1 cellular context compared by ENCODE assay signal in the genomic region with DNA sequence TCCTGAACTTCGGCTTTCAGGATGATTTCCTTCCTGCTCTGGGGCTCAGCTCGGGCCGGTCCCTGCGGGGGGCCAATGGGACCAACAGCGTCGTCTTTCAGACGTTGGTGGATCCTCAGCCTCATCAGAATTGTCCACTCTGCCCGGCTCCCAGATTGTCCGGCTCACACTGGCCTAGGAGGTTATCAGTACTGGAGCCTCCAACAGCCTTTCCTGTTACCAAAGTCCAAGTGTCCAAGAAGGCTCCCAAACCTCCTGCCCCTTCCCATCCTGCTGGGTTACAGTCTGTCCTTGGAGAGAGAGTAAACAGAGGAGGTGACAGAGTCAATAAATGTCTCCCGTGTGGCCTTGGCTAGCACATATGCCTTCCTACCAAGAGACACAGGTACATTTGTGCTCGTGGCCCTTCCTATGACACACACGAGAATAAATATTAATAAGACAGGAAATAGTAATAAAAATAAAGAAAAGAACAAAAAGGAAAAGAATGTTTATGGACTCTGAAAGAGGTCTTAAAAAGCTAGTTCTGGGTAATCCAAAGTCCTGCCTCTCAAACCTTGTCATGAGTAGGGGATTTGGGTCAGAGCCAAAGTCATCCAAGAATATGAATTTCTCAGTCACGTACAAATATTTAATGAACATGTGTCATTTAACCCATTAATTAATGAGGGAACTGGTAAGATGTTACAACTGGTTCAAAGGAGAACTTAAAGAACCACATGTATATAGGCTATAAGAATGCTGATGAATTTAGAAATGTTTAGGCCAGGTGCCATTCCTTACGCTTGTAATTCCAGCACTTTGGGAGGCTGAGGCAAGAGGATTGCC.
TF ChIP-seq lines count a peak whose summit lies in the region.

No MANE protein-coding gene starts in this region.

TF ChIP-seq in endothelial cell of umbilical vein, 7 proteins besides CTCF, POLR2A, EP300 and RAD21:
- TF ChIP-seq, protein P1, sequence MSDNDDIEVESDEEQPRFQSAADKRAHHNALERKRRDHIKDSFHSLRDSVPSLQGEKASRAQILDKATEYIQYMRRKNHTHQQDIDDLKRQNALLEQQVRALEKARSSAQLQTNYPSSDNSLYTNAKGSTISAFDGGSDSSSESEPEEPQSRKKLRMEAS (IDR thresholded peaks at IDR 0.05; ENCODE audit: insufficient read depth, insufficient read length), result no peak
- TF ChIP-seq JUN (IDR thresholded peaks at IDR 0.05; ENCODE audit: borderline replicate concordance, insufficient read depth, insufficient read length, low read depth) (no peak), EZH2 (IDR thresholded peaks at IDR 0.05; ENCODE audit: borderline replicate concordance, low read depth, low read length, severe bottlenecking) (no peak), MYC (IDR thresholded peaks at IDR 0.05; ENCODE audit: low read depth, low read length) (no peak), GATA2 (IDR thresholded peaks at IDR 0.05; ENCODE audit: insufficient read depth, insufficient read length, low read depth, low read length) (no peak), POLR2AphosphoS5 (IDR thresholded peaks at IDR 0.05; ENCODE audit: insufficient read depth, low read depth, low read length) (no peak), FOS (IDR thresholded peaks at IDR 0.05; ENCODE audit: borderline replicate concordance, insufficient read depth, low read length) (no peak)
